Comparison of ENCODE assay signal across 1 cellular context in the genomic region with DNA sequence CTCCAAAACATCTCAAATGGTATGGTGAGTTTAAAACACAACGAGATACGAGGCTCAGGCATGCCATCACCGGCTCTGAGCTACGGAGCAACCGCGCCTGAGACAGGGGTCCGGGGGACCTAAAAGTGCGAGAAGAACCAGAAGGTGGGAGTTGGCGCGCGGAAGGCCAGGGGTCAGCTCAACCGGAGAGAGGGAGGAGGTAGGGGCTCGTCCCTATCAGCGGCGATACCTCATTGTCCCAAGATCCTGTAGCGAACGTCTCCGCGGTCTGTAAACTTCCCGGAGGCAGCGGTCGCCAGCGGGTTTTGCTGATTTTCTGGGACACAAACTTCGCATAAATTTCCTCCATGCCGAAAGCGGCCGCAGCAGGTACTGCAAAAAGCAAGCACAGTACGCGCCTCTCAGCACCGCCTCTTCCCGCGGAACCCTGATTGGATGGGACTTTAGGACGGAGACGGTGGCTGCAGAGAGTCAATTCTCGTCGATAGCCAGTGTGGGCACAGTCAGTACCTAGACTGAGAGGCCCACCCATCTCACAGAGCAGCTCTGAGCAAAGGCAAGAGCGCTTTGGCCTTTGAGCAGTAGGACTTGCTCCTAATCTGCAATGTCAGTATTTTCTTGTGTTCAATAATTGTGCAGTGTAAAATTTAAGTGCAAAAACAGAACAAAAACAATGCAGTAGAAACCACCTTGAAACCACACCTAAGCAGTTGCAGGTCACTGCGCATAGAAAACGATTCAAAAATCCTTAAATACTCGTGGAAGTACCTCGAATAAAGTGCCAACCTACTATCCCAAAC.
A peak's percentile ranks its signal among the peaks of the same experiment; 100 is the strongest.
TF ChIP-seq lines count a peak whose summit lies in the region.

A gene with protein sequence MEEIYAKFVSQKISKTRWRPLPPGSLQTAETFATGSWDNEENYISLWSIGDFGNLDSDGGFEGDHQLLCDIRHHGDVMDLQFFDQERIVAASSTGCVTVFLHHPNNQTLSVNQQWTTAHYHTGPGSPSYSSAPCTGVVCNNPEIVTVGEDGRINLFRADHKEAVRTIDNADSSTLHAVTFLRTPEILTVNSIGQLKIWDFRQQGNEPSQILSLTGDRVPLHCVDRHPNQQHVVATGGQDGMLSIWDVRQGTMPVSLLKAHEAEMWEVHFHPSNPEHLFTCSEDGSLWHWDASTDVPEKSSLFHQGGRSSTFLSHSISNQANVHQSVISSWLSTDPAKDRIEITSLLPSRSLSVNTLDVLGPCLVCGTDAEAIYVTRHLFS (minus strand): TSS at position 383 of the 800 bp plus-strand sequence. CDS start 34 bp downstream, at position 349.

TF ChIP-seq in H1, 55 proteins besides CTCF, POLR2A, EP300 and RAD21 (continued from another document):
- TF ChIP-seq TAF1 (IDR thresholded peaks at IDR 0.05; ENCODE audit: low read depth, low read length) (peak; percentile 82), YY1 (IDR thresholded peaks at IDR 0.05; ENCODE audit: low read depth, low read length) (no peak), CHD1 (IDR thresholded peaks at IDR 0.05; ENCODE audit: low read depth, low read length) (no peak), KDM4A (IDR thresholded peaks at IDR 0.05; ENCODE audit: low read depth, low read length, severe bottlenecking) (peak; percentile 65), BCL11A (IDR thresholded peaks at IDR 0.05; ENCODE audit: low read depth in 2 of 2, low read length in 2 of 2) (no peak), NRF1 (IDR thresholded peaks at IDR 0.05; ENCODE audit: low read depth, low read length) (no peak), SIRT6 (IDR thresholded peaks at IDR 0.05; ENCODE audit: low read length) (no peak), CHD2 (IDR thresholded peaks at IDR 0.05; ENCODE audit: low read length) (peak; percentile 75), TEAD4 (IDR thresholded peaks at IDR 0.05; ENCODE audit: low read depth, low read length) (no peak), KDM5A (IDR thresholded peaks at IDR 0.05; ENCODE audit: low read length) (peak; percentile 36), SP4 (IDR thresholded peaks at IDR 0.05; ENCODE audit: low read length) (no peak; the same call in 1 of the 2 replicates), RNF2 (IDR thresholded peaks at IDR 0.05; ENCODE audit: borderline replicate concordance, low read depth, low read length, missing control alignments, poor library complexity, severe bottlenecking) (no peak), ASH2L (IDR thresholded peaks at IDR 0.05; ENCODE audit: low read length) (peak; percentile 83), TAF7 (optimal IDR thresholded peaks at IDR 0.05; ENCODE audit: borderline replicate concordance, low read depth, low read length) (no peak), GABPA (IDR thresholded peaks at IDR 0.05; ENCODE audit: borderline replicate concordance, insufficient read depth, low read length) (no peak), SP1 (IDR thresholded peaks at IDR 0.05; ENCODE audit: low read depth, low read length) (0 out of 2 replicates have a peak, but pooled peaks have one; percentile 52), RFX5 (IDR thresholded peaks at IDR 0.05; ENCODE audit: borderline replicate concordance, low read depth, low read length) (no peak), JUN (IDR thresholded peaks at IDR 0.05; ENCODE audit: low read depth, low read length) (no peak), HDAC6 (IDR thresholded peaks at IDR 0.05; ENCODE audit: low read depth, low read length) (no peak), PHF8 (conservative IDR thresholded peaks at IDR 0.05; ENCODE audit: low read depth, low read length) (peak; percentile 71), CEBPB (IDR thresholded peaks at IDR 0.05; ENCODE audit: low read depth, low read length) (no peak), NANOG (IDR thresholded peaks at IDR 0.05; ENCODE audit: insufficient read depth, low read depth, low read length, poor library complexity, severe bottlenecking) (peak; percentile 5), JUND (IDR thresholded peaks at IDR 0.05; ENCODE audit: low read length) (no peak; the same call in 1 of the 2 replicates), SIX5 (IDR thresholded peaks at IDR 0.05; ENCODE audit: low read depth, low read length) (no peak), CTBP2 (IDR thresholded peaks at IDR 0.05; ENCODE audit: borderline replicate concordance, insufficient read depth, insufficient read length, low read length) (no peak), SIN3A (conservative IDR thresholded peaks at IDR 0.05 in 1 of 2, IDR thresholded peaks at IDR 0.05 in 1 of 2; ENCODE audit: low read depth in 1 of 2, low read length in 2 of 2) (peak in 1 of 2 experiments; percentile 85; a peak in 2 of 4 replicates), ZNF274 (IDR thresholded peaks at IDR 0.05; ENCODE audit: borderline replicate concordance, extremely low read depth, low read length) (no peak), GTF2F1 (IDR thresholded peaks at IDR 0.05; ENCODE audit: borderline replicate concordance, low read depth, low read length) (no peak), POU5F1 (IDR thresholded peaks at IDR 0.05; ENCODE audit: low read depth, low read length) (no peak), CREB1 (IDR thresholded peaks at IDR 0.05) (peak; percentile 76), HDAC2 (IDR thresholded peaks at IDR 0.05; ENCODE audit: borderline replicate concordance in 1 of 2, low read depth in 2 of 2, low read length in 2 of 2) (no peak), RBBP5 (IDR thresholded peaks at IDR 0.05; ENCODE audit: borderline replicate concordance, low read depth, low read length) (peak; percentile 78; the same call in 1 of the 2 replicates), TCF12 (IDR thresholded peaks at IDR 0.05; ENCODE audit: low read depth, low read length) (no peak), SAP30 (IDR thresholded peaks at IDR 0.05; ENCODE audit: insufficient read depth, insufficient replicate concordance, low read length) (no peak), EZH2 (IDR thresholded peaks at IDR 0.05; ENCODE audit: low read depth, low read length, severe bottlenecking) (no peak), TBP (IDR thresholded peaks at IDR 0.05; ENCODE audit: low read depth, low read length) (peak; percentile 74; the same call in 1 of the 2 replicates), CBX8 (IDR thresholded peaks at IDR 0.05; ENCODE audit: borderline replicate concordance, low read depth, low read length) (no peak)
- TF ChIP-seq, protein P1, sequence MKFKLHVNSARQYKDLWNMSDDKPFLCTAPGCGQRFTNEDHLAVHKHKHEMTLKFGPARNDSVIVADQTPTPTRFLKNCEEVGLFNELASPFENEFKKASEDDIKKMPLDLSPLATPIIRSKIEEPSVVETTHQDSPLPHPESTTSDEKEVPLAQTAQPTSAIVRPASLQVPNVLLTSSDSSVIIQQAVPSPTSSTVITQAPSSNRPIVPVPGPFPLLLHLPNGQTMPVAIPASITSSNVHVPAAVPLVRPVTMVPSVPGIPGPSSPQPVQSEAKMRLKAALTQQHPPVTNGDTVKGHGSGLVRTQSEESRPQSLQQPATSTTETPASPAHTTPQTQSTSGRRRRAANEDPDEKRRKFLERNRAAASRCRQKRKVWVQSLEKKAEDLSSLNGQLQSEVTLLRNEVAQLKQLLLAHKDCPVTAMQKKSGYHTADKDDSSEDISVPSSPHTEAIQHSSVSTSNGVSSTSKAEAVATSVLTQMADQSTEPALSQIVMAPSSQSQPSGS (IDR thresholded peaks at IDR 0.05; ENCODE audit: low read length), result no peak; the same call in 1 of the 2 replicates
- TF ChIP-seq, protein P2, sequence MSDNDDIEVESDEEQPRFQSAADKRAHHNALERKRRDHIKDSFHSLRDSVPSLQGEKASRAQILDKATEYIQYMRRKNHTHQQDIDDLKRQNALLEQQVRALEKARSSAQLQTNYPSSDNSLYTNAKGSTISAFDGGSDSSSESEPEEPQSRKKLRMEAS (IDR thresholded peaks at IDR 0.05), result no peak
- TF ChIP-seq, protein P3, sequence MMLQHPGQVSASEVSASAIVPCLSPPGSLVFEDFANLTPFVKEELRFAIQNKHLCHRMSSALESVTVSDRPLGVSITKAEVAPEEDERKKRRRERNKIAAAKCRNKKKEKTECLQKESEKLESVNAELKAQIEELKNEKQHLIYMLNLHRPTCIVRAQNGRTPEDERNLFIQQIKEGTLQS (IDR thresholded peaks at IDR 0.05; ENCODE audit: insufficient read depth, low read depth, low read length), result no peak
- TF ChIP-seq, protein P4, sequence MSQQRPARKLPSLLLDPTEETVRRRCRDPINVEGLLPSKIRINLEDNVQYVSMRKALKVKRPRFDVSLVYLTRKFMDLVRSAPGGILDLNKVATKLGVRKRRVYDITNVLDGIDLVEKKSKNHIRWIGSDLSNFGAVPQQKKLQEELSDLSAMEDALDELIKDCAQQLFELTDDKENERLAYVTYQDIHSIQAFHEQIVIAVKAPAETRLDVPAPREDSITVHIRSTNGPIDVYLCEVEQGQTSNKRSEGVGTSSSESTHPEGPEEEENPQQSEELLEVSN (IDR thresholded peaks at IDR 0.05), result peak; percentile 51; the same call in 1 of the 2 replicates
- TF ChIP-seq, protein P5, sequence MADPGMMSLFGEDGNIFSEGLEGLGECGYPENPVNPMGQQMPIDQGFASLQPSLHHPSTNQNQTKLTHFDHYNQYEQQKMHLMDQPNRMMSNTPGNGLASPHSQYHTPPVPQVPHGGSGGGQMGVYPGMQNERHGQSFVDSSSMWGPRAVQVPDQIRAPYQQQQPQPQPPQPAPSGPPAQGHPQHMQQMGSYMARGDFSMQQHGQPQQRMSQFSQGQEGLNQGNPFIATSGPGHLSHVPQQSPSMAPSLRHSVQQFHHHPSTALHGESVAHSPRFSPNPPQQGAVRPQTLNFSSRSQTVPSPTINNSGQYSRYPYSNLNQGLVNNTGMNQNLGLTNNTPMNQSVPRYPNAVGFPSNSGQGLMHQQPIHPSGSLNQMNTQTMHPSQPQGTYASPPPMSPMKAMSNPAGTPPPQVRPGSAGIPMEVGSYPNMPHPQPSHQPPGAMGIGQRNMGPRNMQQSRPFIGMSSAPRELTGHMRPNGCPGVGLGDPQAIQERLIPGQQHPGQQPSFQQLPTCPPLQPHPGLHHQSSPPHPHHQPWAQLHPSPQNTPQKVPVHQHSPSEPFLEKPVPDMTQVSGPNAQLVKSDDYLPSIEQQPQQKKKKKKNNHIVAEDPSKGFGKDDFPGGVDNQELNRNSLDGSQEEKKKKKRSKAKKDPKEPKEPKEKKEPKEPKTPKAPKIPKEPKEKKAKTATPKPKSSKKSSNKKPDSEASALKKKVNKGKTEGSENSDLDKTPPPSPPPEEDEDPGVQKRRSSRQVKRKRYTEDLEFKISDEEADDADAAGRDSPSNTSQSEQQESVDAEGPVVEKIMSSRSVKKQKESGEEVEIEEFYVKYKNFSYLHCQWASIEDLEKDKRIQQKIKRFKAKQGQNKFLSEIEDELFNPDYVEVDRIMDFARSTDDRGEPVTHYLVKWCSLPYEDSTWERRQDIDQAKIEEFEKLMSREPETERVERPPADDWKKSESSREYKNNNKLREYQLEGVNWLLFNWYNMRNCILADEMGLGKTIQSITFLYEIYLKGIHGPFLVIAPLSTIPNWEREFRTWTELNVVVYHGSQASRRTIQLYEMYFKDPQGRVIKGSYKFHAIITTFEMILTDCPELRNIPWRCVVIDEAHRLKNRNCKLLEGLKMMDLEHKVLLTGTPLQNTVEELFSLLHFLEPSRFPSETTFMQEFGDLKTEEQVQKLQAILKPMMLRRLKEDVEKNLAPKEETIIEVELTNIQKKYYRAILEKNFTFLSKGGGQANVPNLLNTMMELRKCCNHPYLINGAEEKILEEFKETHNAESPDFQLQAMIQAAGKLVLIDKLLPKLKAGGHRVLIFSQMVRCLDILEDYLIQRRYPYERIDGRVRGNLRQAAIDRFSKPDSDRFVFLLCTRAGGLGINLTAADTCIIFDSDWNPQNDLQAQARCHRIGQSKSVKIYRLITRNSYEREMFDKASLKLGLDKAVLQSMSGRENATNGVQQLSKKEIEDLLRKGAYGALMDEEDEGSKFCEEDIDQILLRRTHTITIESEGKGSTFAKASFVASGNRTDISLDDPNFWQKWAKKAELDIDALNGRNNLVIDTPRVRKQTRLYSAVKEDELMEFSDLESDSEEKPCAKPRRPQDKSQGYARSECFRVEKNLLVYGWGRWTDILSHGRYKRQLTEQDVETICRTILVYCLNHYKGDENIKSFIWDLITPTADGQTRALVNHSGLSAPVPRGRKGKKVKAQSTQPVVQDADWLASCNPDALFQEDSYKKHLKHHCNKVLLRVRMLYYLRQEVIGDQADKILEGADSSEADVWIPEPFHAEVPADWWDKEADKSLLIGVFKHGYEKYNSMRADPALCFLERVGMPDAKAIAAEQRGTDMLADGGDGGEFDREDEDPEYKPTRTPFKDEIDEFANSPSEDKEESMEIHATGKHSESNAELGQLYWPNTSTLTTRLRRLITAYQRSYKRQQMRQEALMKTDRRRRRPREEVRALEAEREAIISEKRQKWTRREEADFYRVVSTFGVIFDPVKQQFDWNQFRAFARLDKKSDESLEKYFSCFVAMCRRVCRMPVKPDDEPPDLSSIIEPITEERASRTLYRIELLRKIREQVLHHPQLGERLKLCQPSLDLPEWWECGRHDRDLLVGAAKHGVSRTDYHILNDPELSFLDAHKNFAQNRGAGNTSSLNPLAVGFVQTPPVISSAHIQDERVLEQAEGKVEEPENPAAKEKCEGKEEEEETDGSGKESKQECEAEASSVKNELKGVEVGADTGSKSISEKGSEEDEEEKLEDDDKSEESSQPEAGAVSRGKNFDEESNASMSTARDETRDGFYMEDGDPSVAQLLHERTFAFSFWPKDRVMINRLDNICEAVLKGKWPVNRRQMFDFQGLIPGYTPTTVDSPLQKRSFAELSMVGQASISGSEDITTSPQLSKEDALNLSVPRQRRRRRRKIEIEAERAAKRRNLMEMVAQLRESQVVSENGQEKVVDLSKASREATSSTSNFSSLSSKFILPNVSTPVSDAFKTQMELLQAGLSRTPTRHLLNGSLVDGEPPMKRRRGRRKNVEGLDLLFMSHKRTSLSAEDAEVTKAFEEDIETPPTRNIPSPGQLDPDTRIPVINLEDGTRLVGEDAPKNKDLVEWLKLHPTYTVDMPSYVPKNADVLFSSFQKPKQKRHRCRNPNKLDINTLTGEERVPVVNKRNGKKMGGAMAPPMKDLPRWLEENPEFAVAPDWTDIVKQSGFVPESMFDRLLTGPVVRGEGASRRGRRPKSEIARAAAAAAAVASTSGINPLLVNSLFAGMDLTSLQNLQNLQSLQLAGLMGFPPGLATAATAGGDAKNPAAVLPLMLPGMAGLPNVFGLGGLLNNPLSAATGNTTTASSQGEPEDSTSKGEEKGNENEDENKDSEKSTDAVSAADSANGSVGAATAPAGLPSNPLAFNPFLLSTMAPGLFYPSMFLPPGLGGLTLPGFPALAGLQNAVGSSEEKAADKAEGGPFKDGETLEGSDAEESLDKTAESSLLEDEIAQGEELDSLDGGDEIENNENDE (IDR thresholded peaks at IDR 0.05; ENCODE audit: insufficient replicate concordance, low read length), result no peak
